In genomic region chr19:39157275-39157996, GRCh38 we compare ENCODE assay signal across 20 cellular contexts. TPM values are rescaled to one million over a fixed set of nuclear protein-coding genes. Genes with fewer than 3 reads are reported as not detected.
DNase-seq lines count a peak whose midpoint lies in the region; ATAC-seq and TF ChIP-seq lines count a peak whose summit lies in the region.
"Had no signal": no experiment of that assay in that cellular context is flagged by ENCODE, and none has a peak within 500 bp of the region (broad histone marks: within the 10 kb centered on the region; RNA-seq: fewer than 3 reads in every experiment).

No MANE protein-coding gene starts in this region.

- no peaks in the 10 kb centered on the region for H3K4me1 ChIP-seq in naive thymus-derived CD4-positive, alpha-beta T cell (ENCODE audit: control insufficient read depth in 2 of 2, insufficient read depth in 2 of 2, low read length in 2 of 2)

- H3K27me3 Mint-ChIP-seq in T-helper 1 cell treated with Interleukin-12 subunit alpha and Interleukin-12 subunit beta and Interleukin-4 antibody, amounts not matched to agents 30 μg/mL and 1 μg/mL, for 36 hours (ENCODE audit: low read depth): no peaks in the 10 kb centered on the region
- H3K27me3 Mint-ChIP-seq in effector memory CD8-positive, alpha-beta T cell: no peaks in the 10 kb centered on the region
- no peaks in the 10 kb centered on the region for H3K27me3 Mint-ChIP-seq in mesothelial cell of epicardium (ENCODE audit: low read depth)
- H3K27me3 Mint-ChIP-seq in type B pancreatic cell: no peaks in the 10 kb centered on the region
- no peaks in the 10 kb centered on the region for H3K27me3 Mint-ChIP-seq in naive thymus-derived CD4-positive, alpha-beta T cell
- H3K27me3 Mint-ChIP-seq: activated CD4-positive, alpha-beta T cell treated with anti-CD3 and anti-CD28 coated beads, Interleukin-2, amount 10 ng/mL, durations not matched to agents 7 days and 5 days had no signal

- intact Hi-C loops in naive thymus-derived CD4-positive, alpha-beta T cell (cut with micrococcal nuclease): no loop called here

- no peak overlapping the region for H3K4me3 Mint-ChIP-seq in T-helper 1 cell treated with Interleukin-12 subunit alpha and Interleukin-12 subunit beta and Interleukin-4 antibody, amounts not matched to agents 30 μg/mL and 1 μg/mL, for 36 hours
- H3K4me3 Mint-ChIP-seq in effector memory CD8-positive, alpha-beta T cell: no peak overlapping the region
- H3K4me3 Mint-ChIP-seq in mesothelial cell of epicardium: peak overlapping the region; percentile 54
- H3K4me3 Mint-ChIP-seq in type B pancreatic cell: peak overlapping the region; percentile 30
- H3K4me3 Mint-ChIP-seq in naive thymus-derived CD4-positive, alpha-beta T cell: no peak overlapping the region
- H3K4me3 Mint-ChIP-seq: activated CD4-positive, alpha-beta T cell treated with anti-CD3 and anti-CD28 coated beads, Interleukin-2, amount 10 ng/mL, durations not matched to agents 7 days and 5 days; activated T-cell treated with anti-CD3 and anti-CD28 coated beads, Interleukin-2, amount 50 U/mL, for 72 hours had no signal

- H3K36me3 ChIP-seq in naive thymus-derived CD4-positive, alpha-beta T cell (ENCODE audit: control insufficient read depth in 2 of 3, insufficient read depth in 3 of 3, low read length in 3 of 3): peaks cover 0 to 3% (median 0%) of the 10 kb centered on the region in 3 experiments
- H3K36me3 ChIP-seq: ovary had no signal

- H3K4me1 Mint-ChIP-seq in T-helper 1 cell treated with Interleukin-12 subunit alpha and Interleukin-12 subunit beta and Interleukin-4 antibody, amounts not matched to agents 30 μg/mL and 1 μg/mL, for 36 hours (ENCODE audit: low read depth): peaks cover 11% of the 10 kb centered on the region
- peaks cover 30 to 36% of the 10 kb centered on the region in 2 donors for H3K4me1 Mint-ChIP-seq in effector memory CD8-positive, alpha-beta T cell (ENCODE audit: low read depth in 2 of 2)
- peaks cover 61% of the 10 kb centered on the region for H3K4me1 Mint-ChIP-seq in mesothelial cell of epicardium
- H3K4me1 Mint-ChIP-seq in type B pancreatic cell (ENCODE audit: unreplicated experiment): peaks cover 58% of the 10 kb centered on the region
- peaks cover 19 to 41% (median 29%) of the 10 kb centered on the region in 7 donors for H3K4me1 Mint-ChIP-seq in naive thymus-derived CD4-positive, alpha-beta T cell

- H3K27ac ChIP-seq in naive thymus-derived CD4-positive, alpha-beta T cell (ENCODE audit: low read depth, low read length): no peak overlapping the region
- H3K27ac ChIP-seq: GM23248, ovary, testis had no signal

- POLR2A ChIA-PET in naive thymus-derived CD4-positive, alpha-beta T cell (lab: Charles Lee): no interaction called here

- H3K9me3 ChIP-seq in naive thymus-derived CD4-positive, alpha-beta T cell (ENCODE audit: control insufficient read depth in 2 of 3, low read length in 3 of 3): no peaks in the 10 kb centered on the region
- H3K9me3 ChIP-seq: ovary, testis had no signal

- no peaks in the 10 kb centered on the region for H3K36me3 Mint-ChIP-seq in T-helper 1 cell treated with Interleukin-12 subunit alpha and Interleukin-12 subunit beta and Interleukin-4 antibody, amounts not matched to agents 30 μg/mL and 1 μg/mL, for 36 hours (ENCODE audit: low read depth)
- peaks cover 6% of the 10 kb centered on the region for H3K36me3 Mint-ChIP-seq in effector memory CD8-positive, alpha-beta T cell (ENCODE audit: insufficient read depth)
- H3K36me3 Mint-ChIP-seq in mesothelial cell of epicardium (peaks cover 3% of the 10 kb centered on the region), type B pancreatic cell (peaks cover 8% of the 10 kb centered on the region)
- peaks cover 0 to 5% (median 0%) of the 10 kb centered on the region in 5 donors for H3K36me3 Mint-ChIP-seq in naive thymus-derived CD4-positive, alpha-beta T cell

- DNase-seq in T-helper 1 cell (no peak), mesothelial cell of epicardium (ENCODE audit: low spot score in 2 of 2, unreplicated experiment in 2 of 2) (no peak), type B pancreatic cell (ENCODE audit: extremely low spot score, unreplicated experiment) (no peak)
- DNase-seq in effector memory CD8-positive, alpha-beta T cell: no peak
- DNase-seq in stimulated activated CD4-positive, alpha-beta T cell treated with anti-CD3 and anti-CD28 coated beads, Interleukin-1b, Interleukin-23, amount 100 ng/mL, for 48 hours: no peak
- no peak for DNase-seq in naive thymus-derived CD4-positive, alpha-beta T cell
- DNase-seq in activated CD8-positive, alpha-beta memory T cell treated with anti-CD3 and anti-CD28 coated beads for 24 hours: no peak
- DNase-seq: 8988T; activated CD4-positive, alpha-beta T cell treated with anti-CD3 and anti-CD28 coated beads, Interleukin-2, amount 10 ng/mL, durations not matched to agents 7 days and 5 days; activated T-cell treated with anti-CD3 and anti-CD28 coated beads, Interleukin-2, amount 50 U/mL, for 72 hours; GDM1; GM23248; NCI-H1105; ovary; Right ventricle myocardium superior; T1000; testis had no signal

- CTCF ChIA-PET in naive thymus-derived CD4-positive, alpha-beta T cell (lab: Charles Lee): no interaction called here

- peak overlapping the region; percentile 31 for H3K27ac Mint-ChIP-seq in T-helper 1 cell treated with Interleukin-12 subunit alpha and Interleukin-12 subunit beta and Interleukin-4 antibody, amounts not matched to agents 30 μg/mL and 1 μg/mL, for 36 hours
- H3K27ac Mint-ChIP-seq in effector memory CD8-positive, alpha-beta T cell: peak overlapping the region; percentile 64 to 68
- H3K27ac Mint-ChIP-seq in mesothelial cell of epicardium: peak overlapping the region; percentile 92
- H3K27ac Mint-ChIP-seq in type B pancreatic cell: peak overlapping the region; percentile 88
- H3K27ac Mint-ChIP-seq in naive thymus-derived CD4-positive, alpha-beta T cell: no peak overlapping the region
- H3K27ac Mint-ChIP-seq: activated CD4-positive, alpha-beta T cell treated with anti-CD3 and anti-CD28 coated beads, Interleukin-2, amount 10 ng/mL, durations not matched to agents 7 days and 5 days; activated T-cell treated with anti-CD3 and anti-CD28 coated beads, Interleukin-2, amount 50 U/mL, for 72 hours had no signal

- H3K4me3 ChIP-seq in naive thymus-derived CD4-positive, alpha-beta T cell (ENCODE audit: low read length): no peak overlapping the region
- H3K4me3 ChIP-seq: GM23248, testis had no signal

- TF ChIP-seq CTCF in mesothelial cell of epicardium (IDR thresholded peaks at IDR 0.05; ENCODE audit: unreplicated experiment) (no peak), type B pancreatic cell (conservative IDR thresholded peaks at IDR 0.05) (no peak)

- no peak for ATAC-seq in effector memory CD8-positive, alpha-beta T cell (replicated peaks)
- ATAC-seq in naive thymus-derived CD4-positive, alpha-beta T cell: no peak

- H3K27me3 ChIP-seq in naive thymus-derived CD4-positive, alpha-beta T cell (ENCODE audit: control insufficient read depth in 2 of 2, insufficient read depth in 2 of 2, low read length in 2 of 2): no peaks in the 10 kb centered on the region
- H3K27me3 ChIP-seq: ovary, testis had no signal

- H3K9me3 Mint-ChIP-seq in T-helper 1 cell treated with Interleukin-12 subunit alpha and Interleukin-12 subunit beta and Interleukin-4 antibody, amounts not matched to agents 30 μg/mL and 1 μg/mL, for 36 hours: no peaks in the 10 kb centered on the region
- H3K9me3 Mint-ChIP-seq in effector memory CD8-positive, alpha-beta T cell: no peaks in the 10 kb centered on the region
- no peaks in the 10 kb centered on the region for H3K9me3 Mint-ChIP-seq in mesothelial cell of epicardium
- H3K9me3 Mint-ChIP-seq in type B pancreatic cell: peaks cover 5% of the 10 kb centered on the region
- H3K9me3 Mint-ChIP-seq in naive thymus-derived CD4-positive, alpha-beta T cell: no peaks in the 10 kb centered on the region
- H3K9me3 Mint-ChIP-seq: activated CD4-positive, alpha-beta T cell treated with anti-CD3 and anti-CD28 coated beads, Interleukin-2, amount 10 ng/mL, durations not matched to agents 7 days and 5 days; activated T-cell treated with anti-CD3 and anti-CD28 coated beads, Interleukin-2, amount 50 U/mL, for 72 hours had no signal

RNA-seq across cellular contexts. Expression of gene PAK4, which starts 31.9 kb away (rescaled TPM):
- total RNA-seq in mesothelial cell of epicardium: 101 to 103 TPM (median 102 TPM) in 3 replicates
- 52.1 and 64.3 TPM in 2 replicates for total RNA-seq in type B pancreatic cell (ENCODE audit: low replicate concordance)
- total RNA-seq in naive thymus-derived CD4-positive, alpha-beta T cell: 10 to 100 TPM in 4 of 5 experiments, 1 to 10 TPM in 1; 9.3 to 17.5 (median 12.7) TPM
- polyA plus RNA-seq in naive thymus-derived CD4-positive, alpha-beta T cell: 1 to 10 TPM; 1.0 to 1.9 TPM

RNA-seq across cellular contexts. Expression of gene NCCRP1, which starts 39.3 kb away (rescaled TPM):
- total RNA-seq in mesothelial cell of epicardium: 11.7 to 14.8 TPM (median 12.2 TPM) in 3 replicates
- total RNA-seq in type B pancreatic cell (ENCODE audit: low replicate concordance): 19.0 and 22.6 TPM in 2 replicates
- total RNA-seq in naive thymus-derived CD4-positive, alpha-beta T cell: not detected
- polyA plus RNA-seq in naive thymus-derived CD4-positive, alpha-beta T cell: not detected
- total RNA-seq: activated CD4-positive, alpha-beta T cell treated with anti-CD3 and anti-CD28 coated beads, Interleukin-2, amount 10 ng/mL, durations not matched to agents 7 days and 5 days; activated T-cell treated with anti-CD3 and anti-CD28 coated beads, Interleukin-2, amount 50 U/mL, for 72 hours; fibroblast of villous mesenchyme; GM23248; Right ventricle myocardium superior had no signal
- polyA plus RNA-seq: GM23248 had no signal

RNA-seq across cellular contexts. Expression of gene SYCN, which starts 46.6 kb away (rescaled TPM):
- not detected in 3 replicates for total RNA-seq in mesothelial cell of epicardium
- not detected in 2 replicates for total RNA-seq in type B pancreatic cell (ENCODE audit: low replicate concordance)
- not detected for total RNA-seq in naive thymus-derived CD4-positive, alpha-beta T cell
- not detected for polyA plus RNA-seq in naive thymus-derived CD4-positive, alpha-beta T cell
- total RNA-seq: activated CD4-positive, alpha-beta T cell treated with anti-CD3 and anti-CD28 coated beads, Interleukin-2, amount 10 ng/mL, durations not matched to agents 7 days and 5 days; activated T-cell treated with anti-CD3 and anti-CD28 coated beads, Interleukin-2, amount 50 U/mL, for 72 hours; fibroblast of villous mesenchyme; GM23248; lower leg skin; Right ventricle myocardium superior had no signal
- polyA plus RNA-seq: GM23248, ovary had no signal

Comparison
In these comparisons a context has a peak if more than half of its experiments do, and no peak if none do; other contexts are left out.
1. H3K27ac Mint-ChIP-seq: peak in T-helper 1 cell treated with Interleukin-12 subunit alpha and Interleukin-12 subunit beta and Interleukin-4 antibody, amounts not matched to agents 30 μg/mL and 1 μg/mL, for 36 hours (single experiment), effector memory CD8-positive, alpha-beta T cell (2 of 2), mesothelial cell of epicardium (single experiment) and type B pancreatic cell (single experiment); none in naive thymus-derived CD4-positive, alpha-beta T cell (0 of 9).
2. H3K4me3 Mint-ChIP-seq: peak in mesothelial cell of epicardium (single experiment) and type B pancreatic cell (single experiment); none in T-helper 1 cell treated with Interleukin-12 subunit alpha and Interleukin-12 subunit beta and Interleukin-4 antibody, amounts not matched to agents 30 μg/mL and 1 μg/mL, for 36 hours (single experiment), effector memory CD8-positive, alpha-beta T cell (0 of 2) and naive thymus-derived CD4-positive, alpha-beta T cell (0 of 10).
3. RNA of gene NCCRP1, which starts 39.3 kb away (total RNA-seq): 19.0 to 22.6 TPM in type B pancreatic cell and 11.7 to 14.8 TPM in mesothelial cell of epicardium; not detected in naive thymus-derived CD4-positive, alpha-beta T cell; every median in the first group is over 10 times any median in the second.